1 cellular context compared by ENCODE assay signal in the genomic region with DNA sequence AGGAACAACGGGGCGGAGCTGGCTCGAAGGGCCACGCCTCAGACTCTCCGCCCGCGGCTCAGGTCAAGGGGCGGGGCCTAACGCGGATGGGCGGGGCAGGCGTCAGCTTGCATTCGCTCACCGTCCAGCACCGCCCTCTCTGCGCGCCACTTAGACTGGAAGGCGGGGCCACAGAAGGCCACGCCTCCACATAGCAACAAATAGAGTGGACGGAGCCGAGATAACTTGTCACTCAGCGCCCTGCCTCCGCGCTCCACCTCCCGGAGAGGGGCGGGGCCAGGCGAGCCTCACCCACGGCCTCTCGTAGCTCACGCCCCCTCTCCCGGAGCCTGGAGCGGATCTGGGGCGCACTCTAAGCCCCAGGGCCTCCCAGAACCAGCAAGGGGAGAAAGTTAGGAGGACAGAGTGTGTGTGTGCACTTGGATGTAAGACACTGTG.
A peak's percentile ranks its signal among the peaks of the same experiment; 100 is the strongest.
TF ChIP-seq lines count a peak whose summit lies in the region.

No MANE protein-coding gene starts in this region.

TF ChIP-seq in GM12878, 131 proteins besides CTCF, POLR2A, EP300 and RAD21:
- TF ChIP-seq HDGF (IDR thresholded peaks at IDR 0.05) (peak; percentile 99), SMARCA5 (IDR thresholded peaks at IDR 0.05) (peak; percentile 68; the same call in 1 of the 2 replicates), PKNOX1 (IDR thresholded peaks at IDR 0.05) (peak; percentile 97), EGR1 (IDR thresholded peaks at IDR 0.05; ENCODE audit: borderline replicate concordance in 1 of 2, low read depth in 2 of 2, low read length in 2 of 2) (peak in 1 of 2 experiments; percentile 60; a peak in 2 of 3 replicates), NFXL1 (IDR thresholded peaks at IDR 0.05; ENCODE audit: borderline replicate concordance) (no peak), PBX3 (IDR thresholded peaks at IDR 0.05; ENCODE audit: insufficient replicate concordance, low read depth, low read length) (peak; percentile 89), KAT2A (conservative IDR thresholded peaks at IDR 0.05; ENCODE audit: control insufficient read depth, low read depth, low read length) (no peak), SP1 (IDR thresholded peaks at IDR 0.05; ENCODE audit: low read depth, low read length) (peak; percentile 85), CBFB (IDR thresholded peaks at IDR 0.05; ENCODE audit: low read depth) (0 out of 2 replicates have a peak, but pooled peaks have one; percentile 2), RFX5 (IDR thresholded peaks at IDR 0.05; ENCODE audit: low read depth, low read length) (0 out of 2 replicates have a peak, but pooled peaks have one; percentile 22)
- TF ChIP-seq, protein P1, sequence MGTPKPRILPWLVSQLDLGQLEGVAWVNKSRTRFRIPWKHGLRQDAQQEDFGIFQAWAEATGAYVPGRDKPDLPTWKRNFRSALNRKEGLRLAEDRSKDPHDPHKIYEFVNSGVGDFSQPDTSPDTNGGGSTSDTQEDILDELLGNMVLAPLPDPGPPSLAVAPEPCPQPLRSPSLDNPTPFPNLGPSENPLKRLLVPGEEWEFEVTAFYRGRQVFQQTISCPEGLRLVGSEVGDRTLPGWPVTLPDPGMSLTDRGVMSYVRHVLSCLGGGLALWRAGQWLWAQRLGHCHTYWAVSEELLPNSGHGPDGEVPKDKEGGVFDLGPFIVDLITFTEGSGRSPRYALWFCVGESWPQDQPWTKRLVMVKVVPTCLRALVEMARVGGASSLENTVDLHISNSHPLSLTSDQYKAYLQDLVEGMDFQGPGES (IDR thresholded peaks at IDR 0.05), result 0 out of 2 replicates have a peak, but pooled peaks have one; percentile 54
- TF ChIP-seq, protein P2, sequence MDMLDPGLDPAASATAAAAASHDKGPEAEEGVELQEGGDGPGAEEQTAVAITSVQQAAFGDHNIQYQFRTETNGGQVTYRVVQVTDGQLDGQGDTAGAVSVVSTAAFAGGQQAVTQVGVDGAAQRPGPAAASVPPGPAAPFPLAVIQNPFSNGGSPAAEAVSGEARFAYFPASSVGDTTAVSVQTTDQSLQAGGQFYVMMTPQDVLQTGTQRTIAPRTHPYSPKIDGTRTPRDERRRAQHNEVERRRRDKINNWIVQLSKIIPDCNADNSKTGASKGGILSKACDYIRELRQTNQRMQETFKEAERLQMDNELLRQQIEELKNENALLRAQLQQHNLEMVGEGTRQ (IDR thresholded peaks at IDR 0.05; ENCODE audit: borderline replicate concordance, low read depth, low read length), result no peak
